In genomic region chr17:78111012-78111726, GRCh38 we compare ENCODE assay signal across 3 cellular contexts.
TF ChIP-seq lines count a peak whose summit lies in the region.

No MANE protein-coding gene starts in this region.

TF ChIP-seq in SK-N-SH treated with all-trans-retinoic acid at 6 μM for 48 hours, 23 proteins besides CTCF, POLR2A, EP300 and RAD21 (continues in another document):
- TF ChIP-seq ZC3H10 (CRISPR knock-in tag; IDR thresholded peaks at IDR 0.05): no peak
- no peak for TF ChIP-seq TCF4 (CRISPR knock-in tag; IDR thresholded peaks at IDR 0.05; ENCODE audit: borderline replicate concordance)
- no peak for TF ChIP-seq CSDC2 (CRISPR knock-in tag; IDR thresholded peaks at IDR 0.05)
- no peak for TF ChIP-seq ZFP3 (CRISPR knock-in tag; IDR thresholded peaks at IDR 0.05)
- no peak for TF ChIP-seq CSRNP3 (CRISPR knock-in tag; IDR thresholded peaks at IDR 0.05)
- no peak for TF ChIP-seq OSR1 (CRISPR knock-in tag; IDR thresholded peaks at IDR 0.05)
- no peak for TF ChIP-seq PATZ1 (CRISPR knock-in tag; IDR thresholded peaks at IDR 0.05; ENCODE audit: borderline replicate concordance)
- TF ChIP-seq TSHZ2 (CRISPR knock-in tag; IDR thresholded peaks at IDR 0.05): no peak

TF ChIP-seq in SK-N-SH, 30 proteins besides CTCF, POLR2A, EP300 and RAD21:
- TF ChIP-seq CHD2 (IDR thresholded peaks at IDR 0.05; ENCODE audit: low read length, partially characterized antibody): no peak
- TF ChIP-seq EZH2phosphoT487 (IDR thresholded peaks at IDR 0.05; ENCODE audit: borderline replicate concordance, low read depth): no peak
- no peak for TF ChIP-seq RFX5 (IDR thresholded peaks at IDR 0.05; ENCODE audit: low read length)
- no peak for TF ChIP-seq SMC3 (IDR thresholded peaks at IDR 0.05; ENCODE audit: low read depth, low read length)
- no peak for TF ChIP-seq USF1 (IDR thresholded peaks at IDR 0.05; ENCODE audit: borderline replicate concordance, low read depth)
- TF ChIP-seq RXRA (IDR thresholded peaks at IDR 0.05; ENCODE audit: borderline replicate concordance, low read depth): no peak
- no peak for TF ChIP-seq YY1 (IDR thresholded peaks at IDR 0.05; ENCODE audit: low read depth)
- no peak for TF ChIP-seq JUND (IDR thresholded peaks at IDR 0.05)
- no peak for TF ChIP-seq MXI1 (IDR thresholded peaks at IDR 0.05; ENCODE audit: low read depth, low read length)
- TF ChIP-seq FOXM1 (IDR thresholded peaks at IDR 0.05; ENCODE audit: low read depth): no peak
- no peak for TF ChIP-seq TEAD4 (IDR thresholded peaks at IDR 0.05; ENCODE audit: borderline replicate concordance, insufficient read depth)
- no peak for TF ChIP-seq IRF3 (IDR thresholded peaks at IDR 0.05; ENCODE audit: low read depth, low read length)

TF ChIP-seq in GM12878, 131 proteins besides CTCF, POLR2A, EP300 and RAD21:
- TF ChIP-seq RBBP5 (conservative IDR thresholded peaks at IDR 0.05): no peak
- no peak for TF ChIP-seq CREB1 (IDR thresholded peaks at IDR 0.05; ENCODE audit: low read depth)
- TF ChIP-seq DPF2 (IDR thresholded peaks at IDR 0.05): no peak
- no peak for TF ChIP-seq BCLAF1 (IDR thresholded peaks at IDR 0.05)
- no peak for TF ChIP-seq KDM1A (IDR thresholded peaks at IDR 0.05; ENCODE audit: borderline replicate concordance)
